26 cellular contexts compared by ENCODE assay signal in the genomic region with DNA sequence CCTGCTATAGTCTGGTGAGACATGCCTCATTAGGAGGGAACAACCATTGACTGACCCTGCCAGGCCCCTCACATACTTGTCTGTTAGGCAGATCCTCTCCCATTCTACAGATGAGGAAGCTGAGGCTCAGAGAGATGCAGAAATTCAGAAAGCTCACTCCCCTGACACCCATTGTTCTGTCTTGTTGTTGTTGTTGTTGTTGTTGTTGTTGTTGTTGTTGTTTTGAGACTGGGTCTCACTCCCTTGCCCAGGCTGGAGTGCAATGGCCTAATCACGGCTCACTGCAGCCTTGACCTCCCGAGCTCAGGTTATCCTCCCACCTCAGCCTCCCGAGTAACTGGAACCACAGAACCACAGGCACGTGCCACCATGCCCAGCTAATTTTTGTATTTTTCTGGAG. TPM values are rescaled to one million over a fixed set of nuclear protein-coding genes. Genes with fewer than 3 reads are reported as not detected.
DNase-seq lines count a peak whose midpoint lies in the region; ATAC-seq, FAIRE-seq and TF ChIP-seq lines count a peak whose summit lies in the region.
"Had no signal": no experiment of that assay in that cellular context is flagged by ENCODE, and none has a peak within 500 bp of the region (broad histone marks: within the 10 kb centered on the region; RNA-seq: fewer than 3 reads in every experiment).

No MANE protein-coding gene starts in this region.

- peaks cover 29% of the 10 kb centered on the region for H3K36me3 Mint-ChIP-seq in brain
- H3K36me3 Mint-ChIP-seq in endothelial cell (ENCODE audit: low read depth, unreplicated experiment): peaks cover 52% of the 10 kb centered on the region
- H3K36me3 Mint-ChIP-seq: CD14-positive monocyte had no signal

- H3K9ac ChIP-seq in HepG2 (ENCODE audit: insufficient read depth, low read depth, low read length): no peak overlapping the region
- H3K9ac ChIP-seq: BLaER1 treated with 17β-estradiol and CSF1 and Interleukin-3, amounts not matched to agents 10 nM and 100 nM had no signal

- H3K27me3 Mint-ChIP-seq in brain: no peaks in the 10 kb centered on the region
- H3K27me3 Mint-ChIP-seq in endothelial cell (ENCODE audit: unreplicated experiment): peaks cover 10% of the 10 kb centered on the region
- H3K27me3 Mint-ChIP-seq: CD4-positive, alpha-beta T cell had no signal

- H4K20me1 ChIP-seq in HepG2 (ENCODE audit: insufficient read depth, low read length): no peaks in the 10 kb centered on the region

- TF ChIP-seq CTCF in HepG2 (CRISPR knock-in tag; IDR thresholded peaks at IDR 0.05) (no peak), right lobe of liver (IDR thresholded peaks at IDR 0.05) (no peak), brain (conservative IDR thresholded peaks at IDR 0.05) (no peak), endothelial cell (IDR thresholded peaks at IDR 0.05; ENCODE audit: unreplicated experiment) (no peak)

- ATAC-seq in HepG2 (no peak), right lobe of liver (no peak)

- intact Hi-C loops in HepG2 (cut with micrococcal nuclease; ENCODE audit: unreplicated experiment) (no loop called here), right lobe of liver (cut with DNase I) (no loop called here)

- no peaks in the 10 kb centered on the region for H3K4me1 ChIP-seq in HepG2 (ENCODE audit: insufficient read depth, low read length)
- no peaks in the 10 kb centered on the region for H3K4me1 ChIP-seq in right lobe of liver
- H3K4me1 ChIP-seq: BE2C; BLaER1 treated with 17β-estradiol and CSF1 and Interleukin-3, amounts not matched to agents 10 nM and 100 nM; HAP-1 had no signal

- in situ Hi-C loops in HepG2 (cut with HindIII; ENCODE audit: extremely low pct_ligation_motif_present, low pct_unique_long_range_greater_than_20kb): no loop called here

- no peak for TF ChIP-seq POLR2A in HepG2 (IDR thresholded peaks at IDR 0.05; ENCODE audit: insufficient read depth in 1 of 2, low read depth in 2 of 2, low read length in 2 of 2)
- no peak for TF ChIP-seq POLR2A in right lobe of liver (IDR thresholded peaks at IDR 0.05)

- no peak for DNase-seq in HepG2 (ENCODE audit: low spot score)
- no peak for DNase-seq in right lobe of liver
- no peak for DNase-seq in endothelial cell (ENCODE audit: low spot score)
- no peak for DNase-seq in AML-193 (lab: John Stamatoyannopoulos, UW)
- DNase-seq in NCI-H524 treated with DMSO at 0.1 percent for 48 hours (lab: John Stamatoyannopoulos, UW): no peak
- no peak for DNase-seq in T-helper 1 cell
- no peak for DNase-seq in activated CD8-positive, alpha-beta memory T cell treated with anti-CD3 and anti-CD28 coated beads, Interleukin-2, amount 50 U/mL, for 4 hours
- DNase-seq: BE2C; CD4-positive, alpha-beta T cell; CD8-positive, alpha-beta memory T cell; DMS53; DMS79 treated with DMSO at 0.1 percent for 48 hours; GF-D8; GOT3 had no signal

- TF ChIP-seq EP300 in HepG2 (IDR thresholded peaks at IDR 0.05; ENCODE audit: low read depth in 2 of 2, low read length in 2 of 2) (no peak), HepG2 (CRISPR knock-in tag; IDR thresholded peaks at IDR 0.05; ENCODE audit: borderline replicate concordance) (no peak)

- no peak for TF ChIP-seq RAD21 in HepG2 (CRISPR knock-in tag; IDR thresholded peaks at IDR 0.05)

- POLR2A ChIA-PET in HepG2 (lab: Yijun Ruan, JAX): no interaction called here

- H3K4me1 Mint-ChIP-seq in brain (peaks cover 18% of the 10 kb centered on the region), endothelial cell (ENCODE audit: unreplicated experiment) (peaks cover 6% of the 10 kb centered on the region)
- H3K4me1 Mint-ChIP-seq: CD14-positive monocyte had no signal

- WGBS in HepG2 (ENCODE audit: low lambda C conversion rate): 64% methylated on average over 4 of the region's 4 CpGs
- WGBS in right lobe of liver (ENCODE audit: insufficient coverage, low coverage, low lambda C conversion rate, missing lambda C conversion rate): no CpG with 5 or more reads among the region's 4 CpGs

- H3K9me3 ChIP-seq in HepG2 (ENCODE audit: low read length) (no peaks in the 10 kb centered on the region), right lobe of liver (no peaks in the 10 kb centered on the region)
- H3K9me3 ChIP-seq: BE2C, HAP-1 had no signal

- BruUV-seq in HepG2 (replicated peaks; lab: Mats Ljungman, UMichigan): no TSS peak

- no peaks in the 10 kb centered on the region for H3K79me2 ChIP-seq in HepG2 (ENCODE audit: insufficient read depth, low read length)

- no peak for FAIRE-seq in HepG2 (lab: Jason Lieb, UNC)
- FAIRE-seq: A204.1, GM12891, GM18507, H54 had no signal

- H3K4me3 ChIP-seq in HepG2 (replicated peaks in 1 of 3; ENCODE audit: insufficient read depth in 1 of 3, low read depth in 2 of 3, low read length in 3 of 3) (no peak overlapping the region), right lobe of liver (no peak overlapping the region)
- H3K4me3 ChIP-seq: BLaER1 treated with 17β-estradiol and CSF1 and Interleukin-3, amounts not matched to agents 10 nM and 100 nM; HAP-1 had no signal

- H3K36me3 ChIP-seq in HepG2 (replicated peaks in 1 of 2; ENCODE audit: control insufficient read depth in 1 of 2, insufficient read depth in 2 of 2, low read length in 2 of 2) (no peaks in the 10 kb centered on the region), right lobe of liver (no peaks in the 10 kb centered on the region)
- H3K36me3 ChIP-seq: HAP-1 had no signal

- H3K9me3 Mint-ChIP-seq in brain: no peaks in the 10 kb centered on the region
- no peaks in the 10 kb centered on the region for H3K9me3 Mint-ChIP-seq in endothelial cell (ENCODE audit: unreplicated experiment)
- H3K9me3 Mint-ChIP-seq: CD4-positive, alpha-beta T cell; CD8-positive, alpha-beta memory T cell had no signal

- peak overlapping the region in 3 of 5 experiments; percentile 25 to 55 (median 35) for H3K27ac Mint-ChIP-seq in brain
- H3K27ac Mint-ChIP-seq in endothelial cell (ENCODE audit: unreplicated experiment): peak overlapping the region; percentile 9
- H3K27ac Mint-ChIP-seq: CD4-positive, alpha-beta T cell; CD8-positive, alpha-beta memory T cell had no signal

- H3K27ac ChIP-seq in HepG2 (ENCODE audit: extremely low read length, insufficient read depth, low read length) (no peak overlapping the region), right lobe of liver (no peak overlapping the region)
- H3K27ac ChIP-seq: 22Rv1; BLaER1 treated with 17β-estradiol and CSF1 and Interleukin-3, amounts not matched to agents 10 nM and 100 nM had no signal

- H3K27me3 ChIP-seq in HepG2 (ENCODE audit: control insufficient read depth in 1 of 2, insufficient read depth in 2 of 2, low read length in 2 of 2): no peaks in the 10 kb centered on the region
- H3K27me3 ChIP-seq in right lobe of liver: no peaks in the 10 kb centered on the region
- H3K27me3 ChIP-seq: BE2C; BLaER1 treated with 17β-estradiol and CSF1 and Interleukin-3, amounts not matched to agents 10 nM and 100 nM had no signal

- no peak overlapping the region for H3K4me3 Mint-ChIP-seq in brain
- H3K4me3 Mint-ChIP-seq in endothelial cell (ENCODE audit: unreplicated experiment): peak overlapping the region; percentile 34
- H3K4me3 Mint-ChIP-seq: CD14-positive monocyte; CD4-positive, alpha-beta T cell had no signal

- CTCF ChIA-PET in HepG2 (lab: Yijun Ruan, JAX; ENCODE audit: low intra/inter-chr PET ratio, low total read pairs): no interaction called here

- H3K4me2 ChIP-seq in HepG2 (ENCODE audit: low read depth, low read length): no peak overlapping the region
- H3K4me2 ChIP-seq: BLaER1 treated with 17β-estradiol and CSF1 and Interleukin-3, amounts not matched to agents 10 nM and 100 nM had no signal

- no peak overlapping the region for H2AFZ ChIP-seq in HepG2 (ENCODE audit: low read length)

RNA-seq across cellular contexts. Expression of a gene that starts 13.1 kb away (rescaled TPM):
- not detected in 2 replicates for total RNA-seq in HepG2 (2016; rRNA removed; fragmentation: Illumina TruSeq; extraction: Trizol)
- total RNA-seq in HepG2 (2016; cell fraction: cytosol; rRNA removed; fragmentation: Illumina TruSeq; extraction: Trizol; ENCODE audit: low read depth): 0.09 TPM in 1 of 2 replicates, not detected in the other
- total RNA-seq in HepG2 (2016; cell fraction: insoluble cytoplasmic fraction; rRNA removed; fragmentation: Illumina TruSeq; extraction: Trizol): 0.11 TPM in 1 of 2 replicates, not detected in the other
- not detected in 2 replicates for total RNA-seq in HepG2 (2016; cell fraction: membrane; rRNA removed; fragmentation: Illumina TruSeq; extraction: Trizol)
- total RNA-seq in HepG2 (2016; cell fraction: nucleus; rRNA removed; fragmentation: Illumina TruSeq; extraction: Trizol): not detected in 2 replicates
- polyA plus RNA-seq in HepG2 (2011; rRNA removed): 0.07 TPM in 1 of 2 replicates, not detected in the other
- polyA plus RNA-seq in HepG2 (2011; cell fraction: cytosol; rRNA removed): 0.03 TPM in 1 of 2 replicates, not detected in the other
- polyA plus RNA-seq in HepG2 (2011; cell fraction: nucleus; rRNA removed): 0.24 and 0.47 TPM in 2 replicates
- 0.15 and 0.28 TPM in 2 replicates for polyA plus RNA-seq in HepG2 (2012)
- polyA plus RNA-seq in HepG2 (2016; cell fraction: cytosol; fragmentation: Illumina TruSeq; extraction: Trizol; ENCODE audit: low read depth): not detected in 2 replicates
- polyA plus RNA-seq in HepG2 (2016; cell fraction: insoluble cytoplasmic fraction; fragmentation: Illumina TruSeq; extraction: Trizol; ENCODE audit: low read depth): not detected in 2 replicates
- polyA plus RNA-seq in HepG2 (2016; cell fraction: membrane; fragmentation: Illumina TruSeq; extraction: Trizol; ENCODE audit: low read depth): not detected in 2 replicates
- polyA plus RNA-seq in HepG2 (2016; cell fraction: nucleus; fragmentation: Illumina TruSeq; extraction: Trizol; ENCODE audit: insufficient read depth, low read depth): not detected in 2 replicates
- not detected in 2 replicates for polyA minus RNA-seq in HepG2 (2011; rRNA and poly(A)+ RNA removed; ENCODE audit: low replicate concordance)
- not detected in 2 replicates for polyA minus RNA-seq in HepG2 (2011; cell fraction: cytosol; rRNA and poly(A)+ RNA removed)
- 0.12 TPM in 1 of 2 replicates, not detected in the other for polyA minus RNA-seq in HepG2 (2011; cell fraction: nucleus; rRNA and poly(A)+ RNA removed)
- under 1 TPM in 1 of 6 experiments, not detected in 5; 0.10 TPM for total RNA-seq in right lobe of liver
- not detected for polyA plus RNA-seq in brain (ENCODE audit: insufficient read depth, low read depth, low replicate concordance)
- total RNA-seq in endothelial cell (ENCODE audit: unreplicated experiment): 0.85 TPM
- total RNA-seq: CD8-positive, alpha-beta memory T cell; Daoy; G401 had no signal
- polyA plus RNA-seq: AG04450 had no signal

RNA-seq across cellular contexts. Expression of a gene that starts 21.8 kb away (rescaled TPM):
- total RNA-seq in HepG2 (2016; rRNA removed; fragmentation: Illumina TruSeq; extraction: Trizol): 7.6 and 10.4 TPM in 2 replicates
- 3.7 and 4.7 TPM in 2 replicates for total RNA-seq in HepG2 (2016; cell fraction: cytosol; rRNA removed; fragmentation: Illumina TruSeq; extraction: Trizol; ENCODE audit: low read depth)
- 9.5 and 11.7 TPM in 2 replicates for total RNA-seq in HepG2 (2016; cell fraction: insoluble cytoplasmic fraction; rRNA removed; fragmentation: Illumina TruSeq; extraction: Trizol)
- 3.7 and 4.4 TPM in 2 replicates for total RNA-seq in HepG2 (2016; cell fraction: membrane; rRNA removed; fragmentation: Illumina TruSeq; extraction: Trizol)
- 3.4 and 3.9 TPM in 2 replicates for total RNA-seq in HepG2 (2016; cell fraction: nucleus; rRNA removed; fragmentation: Illumina TruSeq; extraction: Trizol)
- polyA plus RNA-seq in HepG2 (2011; rRNA removed): 4.0 and 5.4 TPM in 2 replicates
- 5.4 and 8.9 TPM in 2 replicates for polyA plus RNA-seq in HepG2 (2011; cell fraction: cytosol; rRNA removed)
- polyA plus RNA-seq in HepG2 (2011; cell fraction: nucleus; rRNA removed): 6.0 and 7.2 TPM in 2 replicates
- 3.0 and 3.2 TPM in 2 replicates for polyA plus RNA-seq in HepG2 (2012)
- polyA plus RNA-seq in HepG2 (2016; cell fraction: cytosol; fragmentation: Illumina TruSeq; extraction: Trizol; ENCODE audit: low read depth): 3.5 and 3.9 TPM in 2 replicates
- polyA plus RNA-seq in HepG2 (2016; cell fraction: insoluble cytoplasmic fraction; fragmentation: Illumina TruSeq; extraction: Trizol; ENCODE audit: low read depth): 8.4 and 8.9 TPM in 2 replicates
- 3.9 and 4.4 TPM in 2 replicates for polyA plus RNA-seq in HepG2 (2016; cell fraction: membrane; fragmentation: Illumina TruSeq; extraction: Trizol; ENCODE audit: low read depth)
- polyA plus RNA-seq in HepG2 (2016; cell fraction: nucleus; fragmentation: Illumina TruSeq; extraction: Trizol; ENCODE audit: insufficient read depth, low read depth): 6.4 and 9.2 TPM in 2 replicates
- polyA minus RNA-seq in HepG2 (2011; rRNA and poly(A)+ RNA removed; ENCODE audit: low replicate concordance): 5.1 and 17.9 TPM in 2 replicates
- 1.8 and 1.9 TPM in 2 replicates for polyA minus RNA-seq in HepG2 (2011; cell fraction: cytosol; rRNA and poly(A)+ RNA removed)
- 1.9 and 3.9 TPM in 2 replicates for polyA minus RNA-seq in HepG2 (2011; cell fraction: nucleus; rRNA and poly(A)+ RNA removed)
- 10 to 100 TPM in 2 of 6 experiments, 1 to 10 TPM in 4; 4.8 to 21.2 (median 6.8) TPM for total RNA-seq in right lobe of liver
- 16.8 TPM for polyA plus RNA-seq in brain (ENCODE audit: insufficient read depth, low read depth, low replicate concordance)
- total RNA-seq in endothelial cell (ENCODE audit: unreplicated experiment): 15.3 TPM

RNA-seq across cellular contexts. Expression of a gene that starts 22.2 kb away (rescaled TPM):
- total RNA-seq in HepG2 (2016; rRNA removed; fragmentation: Illumina TruSeq; extraction: Trizol): not detected in 2 replicates
- total RNA-seq in HepG2 (2016; cell fraction: cytosol; rRNA removed; fragmentation: Illumina TruSeq; extraction: Trizol; ENCODE audit: low read depth): not detected in 2 replicates
- total RNA-seq in HepG2 (2016; cell fraction: insoluble cytoplasmic fraction; rRNA removed; fragmentation: Illumina TruSeq; extraction: Trizol): not detected in 2 replicates
- not detected in 2 replicates for total RNA-seq in HepG2 (2016; cell fraction: membrane; rRNA removed; fragmentation: Illumina TruSeq; extraction: Trizol)
- not detected in 2 replicates for total RNA-seq in HepG2 (2016; cell fraction: nucleus; rRNA removed; fragmentation: Illumina TruSeq; extraction: Trizol)
- not detected in 2 replicates for polyA plus RNA-seq in HepG2 (2011; rRNA removed)
- 0.03 TPM in 1 of 2 replicates, not detected in the other for polyA plus RNA-seq in HepG2 (2011; cell fraction: cytosol; rRNA removed)
- polyA plus RNA-seq in HepG2 (2011; cell fraction: nucleus; rRNA removed): 0.08 TPM in 1 of 2 replicates, not detected in the other
- polyA plus RNA-seq in HepG2 (2012): not detected in 2 replicates
- polyA plus RNA-seq in HepG2 (2016; cell fraction: cytosol; fragmentation: Illumina TruSeq; extraction: Trizol; ENCODE audit: low read depth): not detected in 2 replicates
- polyA plus RNA-seq in HepG2 (2016; cell fraction: insoluble cytoplasmic fraction; fragmentation: Illumina TruSeq; extraction: Trizol; ENCODE audit: low read depth): not detected in 2 replicates
- polyA plus RNA-seq in HepG2 (2016; cell fraction: membrane; fragmentation: Illumina TruSeq; extraction: Trizol; ENCODE audit: low read depth): 0.09 TPM in 1 of 2 replicates, not detected in the other
- not detected in 2 replicates for polyA plus RNA-seq in HepG2 (2016; cell fraction: nucleus; fragmentation: Illumina TruSeq; extraction: Trizol; ENCODE audit: insufficient read depth, low read depth)
- 0.72 TPM in 1 of 2 replicates, not detected in the other for polyA minus RNA-seq in HepG2 (2011; rRNA and poly(A)+ RNA removed; ENCODE audit: low replicate concordance)
- not detected in 2 replicates for polyA minus RNA-seq in HepG2 (2011; cell fraction: cytosol; rRNA and poly(A)+ RNA removed)
- not detected in 2 replicates for polyA minus RNA-seq in HepG2 (2011; cell fraction: nucleus; rRNA and poly(A)+ RNA removed)
- under 1 TPM in 2 of 6 experiments, not detected in 4; 0.05 to 0.12 TPM for total RNA-seq in right lobe of liver
- not detected for polyA plus RNA-seq in brain (ENCODE audit: insufficient read depth, low read depth, low replicate concordance)
- total RNA-seq in endothelial cell (ENCODE audit: unreplicated experiment): 0.08 TPM
- total RNA-seq: G401 had no signal
- polyA plus RNA-seq: AG04450 had no signal

RNA-seq across cellular contexts. Expression of a gene that starts 41.4 kb away (rescaled TPM):
- total RNA-seq in HepG2 (2016; rRNA removed; fragmentation: Illumina TruSeq; extraction: Trizol) (5.5 and 7.2 TPM in 2 replicates), right lobe of liver (10 to 100 TPM in 2 of 6 experiments, 1 to 10 TPM in 4; 6.1 to 15.3 (median 7.7) TPM), endothelial cell (ENCODE audit: unreplicated experiment) (29.1 TPM)
- total RNA-seq in HepG2 (2016; cell fraction: cytosol; rRNA removed; fragmentation: Illumina TruSeq; extraction: Trizol; ENCODE audit: low read depth): 5.2 and 7.3 TPM in 2 replicates
- 4.5 and 7.9 TPM in 2 replicates for total RNA-seq in HepG2 (2016; cell fraction: insoluble cytoplasmic fraction; rRNA removed; fragmentation: Illumina TruSeq; extraction: Trizol)
- 7.9 and 11.8 TPM in 2 replicates for total RNA-seq in HepG2 (2016; cell fraction: membrane; rRNA removed; fragmentation: Illumina TruSeq; extraction: Trizol)
- 6.0 and 8.4 TPM in 2 replicates for total RNA-seq in HepG2 (2016; cell fraction: nucleus; rRNA removed; fragmentation: Illumina TruSeq; extraction: Trizol)
- polyA plus RNA-seq in HepG2 (2011; rRNA removed) (3.5 and 4.9 TPM in 2 replicates), brain (ENCODE audit: insufficient read depth, low read depth, low replicate concordance) (22.1 TPM)
- polyA plus RNA-seq in HepG2 (2011; cell fraction: cytosol; rRNA removed): 3.9 and 7.0 TPM in 2 replicates
- polyA plus RNA-seq in HepG2 (2011; cell fraction: nucleus; rRNA removed): 10.9 and 13.2 TPM in 2 replicates
- 3.9 and 5.6 TPM in 2 replicates for polyA plus RNA-seq in HepG2 (2012)
- polyA plus RNA-seq in HepG2 (2016; cell fraction: cytosol; fragmentation: Illumina TruSeq; extraction: Trizol; ENCODE audit: low read depth): 7.5 and 14.0 TPM in 2 replicates
- polyA plus RNA-seq in HepG2 (2016; cell fraction: insoluble cytoplasmic fraction; fragmentation: Illumina TruSeq; extraction: Trizol; ENCODE audit: low read depth): 8.1 and 8.2 TPM in 2 replicates
- polyA plus RNA-seq in HepG2 (2016; cell fraction: membrane; fragmentation: Illumina TruSeq; extraction: Trizol; ENCODE audit: low read depth): 13.5 and 15.3 TPM in 2 replicates
- 15.9 and 17.9 TPM in 2 replicates for polyA plus RNA-seq in HepG2 (2016; cell fraction: nucleus; fragmentation: Illumina TruSeq; extraction: Trizol; ENCODE audit: insufficient read depth, low read depth)
- 5.5 and 15.6 TPM in 2 replicates for polyA minus RNA-seq in HepG2 (2011; rRNA and poly(A)+ RNA removed; ENCODE audit: low replicate concordance)
- polyA minus RNA-seq in HepG2 (2011; cell fraction: cytosol; rRNA and poly(A)+ RNA removed): 3.2 and 3.6 TPM in 2 replicates
- polyA minus RNA-seq in HepG2 (2011; cell fraction: nucleus; rRNA and poly(A)+ RNA removed): 2.4 and 3.0 TPM in 2 replicates
